14 cellular contexts compared by ENCODE assay signal in the genomic region with DNA sequence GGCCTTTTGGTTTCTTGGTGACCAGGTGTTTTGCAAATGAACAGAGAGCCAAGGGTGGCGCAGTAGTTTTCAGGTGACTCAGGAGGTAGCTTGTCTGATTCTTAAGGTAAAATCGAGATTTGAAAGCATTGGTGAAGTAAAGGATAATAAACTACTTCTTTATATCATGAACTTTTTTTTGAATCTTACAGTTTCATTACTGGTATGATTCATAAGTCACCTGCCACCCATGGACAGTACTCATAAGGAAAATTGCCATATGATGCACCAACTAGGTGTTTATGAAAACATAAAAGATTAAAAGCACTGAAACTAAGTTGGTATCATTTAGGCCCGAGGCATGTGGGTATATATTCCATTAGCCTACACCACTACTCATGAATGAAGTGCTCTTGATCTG.
A peak's percentile ranks its signal among the peaks of the same experiment; 100 is the strongest.
DNase-seq lines count a peak whose midpoint lies in the region; ATAC-seq and TF ChIP-seq lines count a peak whose summit lies in the region.
"Had no signal": no experiment of that assay in that cellular context is flagged by ENCODE, and none has a peak within 500 bp of the region (broad histone marks: within the 10 kb centered on the region; RNA-seq: fewer than 3 reads in every experiment).

No MANE protein-coding gene starts in this region.

- intact Hi-C loops in heart left ventricle (cut with DNase I), result loop anchor here in 7 of 10 donors (5.0 to 10.0 kb wide), 4 partner anchors 32 to 47 kb away; no protein-coding TSS in a partner anchor

- ATAC-seq in activated CD4-positive, CD25-positive, alpha-beta regulatory T cell treated with anti-CD3 and anti-CD28 coated beads, Interleukin-2, amount 50 U/mL, for 24 hours, result peak; percentile 92 to 95
- peak; percentile 77 for ATAC-seq in GM21529 (IDR thresholded peaks at IDR 0.05; ENCODE audit: unreplicated experiment)
- peak; percentile 52 for ATAC-seq in HG03558 (IDR thresholded peaks at IDR 0.05; ENCODE audit: extremely low read depth, unreplicated experiment)
- no peak for ATAC-seq in naive thymus-derived CD8-positive, alpha-beta T cell
- no peak for ATAC-seq in heart left ventricle

- peak overlapping the region in 2 of 12 donors; percentile 13 to 31 for H3K27ac ChIP-seq in heart left ventricle
- H3K27ac ChIP-seq: 22Rv1 had no signal

- H3K4me1 ChIP-seq in heart left ventricle, result peaks cover 0 to 67% (median 37%) of the 10 kb centered on the region in 12 donors

- TF ChIP-seq CTCF in heart left ventricle (IDR thresholded peaks at IDR 0.05), result no peak

- 88 to 92% (median 90%) methylated on average over 3 of the region's 3 CpGs for WGBS in heart left ventricle, 4 donors

- H3K27me3 ChIP-seq in heart left ventricle, result no peaks in the 10 kb centered on the region

- H3K9me3 ChIP-seq in heart left ventricle, result no peaks in the 10 kb centered on the region

- peaks cover 0 to 3% (median 0%) of the 10 kb centered on the region in 9 donors for H3K36me3 ChIP-seq in heart left ventricle

- H3K27me3 Mint-ChIP-seq in naive thymus-derived CD8-positive, alpha-beta T cell, result no peaks in the 10 kb centered on the region

- H3K4me3 Mint-ChIP-seq in naive thymus-derived CD8-positive, alpha-beta T cell, result peak overlapping the region in 1 of 10 donors; percentile 17
- H3K4me3 Mint-ChIP-seq: nephron had no signal

- DNase-seq in activated CD4-positive, CD25-positive, alpha-beta regulatory T cell (lab: John Stamatoyannopoulos, UW), result no peak
- no peak for DNase-seq in naive thymus-derived CD8-positive, alpha-beta T cell
- no peak for DNase-seq in COR-L47 (lab: John Stamatoyannopoulos, UW)
- DNase-seq in midbrain (lab: John Stamatoyannopoulos, UW), result no peak
- no peak for DNase-seq in heart left ventricle
- DNase-seq: aorta, DMS79, erythroblast, NCI-H1930 had no signal

- peak overlapping the region in 6 of 10 donors; percentile 5 to 80 (median 36) for H3K27ac Mint-ChIP-seq in naive thymus-derived CD8-positive, alpha-beta T cell
- H3K27ac Mint-ChIP-seq: nephron had no signal

- POLR2A ChIA-PET in naive thymus-derived CD8-positive, alpha-beta T cell (lab: Charles Lee), result no interaction called here

- no peaks in the 10 kb centered on the region for H3K9me3 Mint-ChIP-seq in naive thymus-derived CD8-positive, alpha-beta T cell
- H3K9me3 Mint-ChIP-seq: nephron had no signal

- H3K4me1 Mint-ChIP-seq in naive thymus-derived CD8-positive, alpha-beta T cell, result peaks cover 34 to 81% (median 65%) of the 10 kb centered on the region in 4 donors

- H3K36me3 Mint-ChIP-seq in naive thymus-derived CD8-positive, alpha-beta T cell, result peaks cover 0 to 9% (median 0%) of the 10 kb centered on the region in 3 donors

- no peak for TF ChIP-seq POLR2A in heart left ventricle (IDR thresholded peaks at IDR 0.05)

- H3K4me3 ChIP-seq in heart left ventricle, result no peak overlapping the region

Comparison
In these comparisons a context has a peak if more than half of its experiments do, and no peak if none do; other contexts are left out.
1. ATAC-seq: peak in activated CD4-positive, CD25-positive, alpha-beta regulatory T cell treated with anti-CD3 and anti-CD28 coated beads, Interleukin-2, amount 50 U/mL, for 24 hours (2 of 2), GM21529 (single experiment) and HG03558 (single experiment); none in naive thymus-derived CD8-positive, alpha-beta T cell (0 of 2) and heart left ventricle (0 of 4).